24 cellular contexts compared by ENCODE assay signal in genomic region chr4:156956947-156957346, GRCh38. TPM values are rescaled to one million over a fixed set of nuclear protein-coding genes. Genes with fewer than 3 reads are reported as not detected.
DNase-seq lines count a peak whose midpoint lies in the region; ATAC-seq and TF ChIP-seq lines count a peak whose summit lies in the region.
"Had no signal": no experiment of that assay in that cellular context is flagged by ENCODE, and none has a peak within 500 bp of the region (broad histone marks: within the 10 kb centered on the region; RNA-seq: fewer than 3 reads in every experiment).

No MANE protein-coding gene starts in this region.

- no peaks in the 10 kb centered on the region for H3K9me2 ChIP-seq in PC-3 (replicated peaks; ENCODE audit: low read length)

- peaks cover 3% of the 10 kb centered on the region for H3K27me3 Mint-ChIP-seq in endothelial cell (ENCODE audit: unreplicated experiment)
- H3K27me3 Mint-ChIP-seq: activated CD4-positive, alpha-beta T cell treated with anti-CD3 and anti-CD28 coated beads, Interleukin-2, amount 10 ng/mL, durations not matched to agents 24 days and 14 days; stimulated activated naive CD8-positive, alpha-beta T cell treated with anti-CD3 and anti-CD28 coated beads, Interleukin-15, Interleukin-2, amounts not matched to agents 100 ng/mL and 50 ng/mL, for 24 hours had no signal

- H3K27ac Mint-ChIP-seq in endothelial cell (ENCODE audit: unreplicated experiment): peak overlapping the region; percentile 84
- H3K27ac Mint-ChIP-seq: activated CD4-positive, alpha-beta T cell treated with anti-CD3 and anti-CD28 coated beads, Interleukin-2, amount 10 ng/mL, durations not matched to agents 24 days and 14 days; endodermal cell; naive thymus-derived CD8-positive, alpha-beta T cell; stimulated activated naive CD8-positive, alpha-beta T cell treated with anti-CD3 and anti-CD28 coated beads, Interleukin-15, Interleukin-2, amounts not matched to agents 100 ng/mL and 50 ng/mL, for 24 hours had no signal

- H3K36me3 ChIP-seq in PC-3 (ENCODE audit: low read depth, low read length) (no peaks in the 10 kb centered on the region), stomach (no peaks in the 10 kb centered on the region), Peyer's patch (no peaks in the 10 kb centered on the region)
- H3K36me3 ChIP-seq: left ventricle myocardium inferior had no signal

- H3K9ac ChIP-seq in PC-3 (ENCODE audit: low read length): peak overlapping the region; percentile 21; the same call in 1 of the 2 replicates

- H4K20me1 ChIP-seq in PC-3 (ENCODE audit: low read length): no peaks in the 10 kb centered on the region

- H2AFZ ChIP-seq in PC-3 (ENCODE audit: low read length): no peak overlapping the region

- CTCF ChIA-PET in PC-3 (lab: Charles Lee): no interaction called here

- peak overlapping the region; percentile 92 for H3K4me2 ChIP-seq in PC-3 (ENCODE audit: low read length)

- DNase-seq in NOMO-1 (lab: John Stamatoyannopoulos, UW; ENCODE audit: unreplicated experiment in 2 of 2): peak; percentile 22 to 76
- DNase-seq in NOMO-1 treated with dmso at 0.1 percent for 144 hours (lab: John Stamatoyannopoulos, UW; ENCODE audit: unreplicated experiment): no peak
- no peak for DNase-seq in PC-3
- DNase-seq in endothelial cell (ENCODE audit: low spot score): no peak
- DNase-seq in stomach: no peak
- no peak for DNase-seq in DMS114 treated with DMSO at 0.1 percent for 48 hours (lab: John Stamatoyannopoulos, UW; ENCODE audit: unreplicated experiment)
- DNase-seq in Peyer's patch: no peak
- DNase-seq: activated CD4-positive, alpha-beta T cell treated with anti-CD3 and anti-CD28 coated beads, Interleukin-2, amount 10 ng/mL, durations not matched to agents 24 days and 14 days; activated T-cell treated with anti-CD3 and anti-CD28 coated beads, Interleukin-2, amount 50 U/mL, for 48 hours; cortex of kidney; endodermal cell; left ventricle myocardium inferior; naive thymus-derived CD8-positive, alpha-beta T cell; NCI-H1417; NCI-H2081 treated with DMSO at 0.1 percent for 48 hours; NCI-H748 treated with DMSO at 0.1 percent for 48 hours; OCI-M1; retina; SHP77 treated with DMSO at 0.1 percent for 48 hours; small intestine had no signal

- H3K9me3 ChIP-seq in PC-3 (ENCODE audit: low read length) (no peaks in the 10 kb centered on the region), stomach (no peaks in the 10 kb centered on the region), Peyer's patch (no peaks in the 10 kb centered on the region)
- H3K9me3 ChIP-seq: left ventricle myocardium inferior had no signal

- no TSS peak for BruUV-seq in PC-3 (replicated peaks; lab: Mats Ljungman, UMichigan)

- POLR2A ChIA-PET in PC-3 (lab: Charles Lee; ENCODE audit: unreplicated experiment): interaction anchor here (0.6 kb wide), 1 partner anchor 77 kb away, joined by 3 read pairs; no protein-coding TSS in a partner anchor

- 34 to 49% (median 42%) methylated on average over 5 of the region's 5 CpGs for WGBS in stomach, 5 donors

- H3K4me3 Mint-ChIP-seq in endothelial cell (ENCODE audit: unreplicated experiment): peak overlapping the region; percentile 6
- H3K4me3 Mint-ChIP-seq: activated CD4-positive, alpha-beta T cell treated with anti-CD3 and anti-CD28 coated beads, Interleukin-2, amount 10 ng/mL, durations not matched to agents 24 days and 14 days; endodermal cell; naive thymus-derived CD8-positive, alpha-beta T cell; stimulated activated naive CD8-positive, alpha-beta T cell treated with anti-CD3 and anti-CD28 coated beads, Interleukin-15, Interleukin-2, amounts not matched to agents 100 ng/mL and 50 ng/mL, for 24 hours had no signal

- H3K9me3 Mint-ChIP-seq in endothelial cell (ENCODE audit: unreplicated experiment): no peaks in the 10 kb centered on the region
- H3K9me3 Mint-ChIP-seq: activated CD4-positive, alpha-beta T cell treated with anti-CD3 and anti-CD28 coated beads, Interleukin-2, amount 10 ng/mL, durations not matched to agents 24 days and 14 days; endodermal cell had no signal

- H3F3A ChIP-seq in PC-3 (ENCODE audit: low read length, unreplicated experiment): no peaks in the 10 kb centered on the region

- H3K27me3 ChIP-seq in PC-3 (ENCODE audit: low read length) (no peaks in the 10 kb centered on the region), stomach (no peaks in the 10 kb centered on the region), Peyer's patch (no peaks in the 10 kb centered on the region)

- H3K4me3 ChIP-seq in PC-3 (ENCODE audit: low read length): peak overlapping the region; percentile 9; the same call in 1 of the 2 replicates
- no peak overlapping the region for H3K4me3 ChIP-seq in stomach
- no peak overlapping the region for H3K4me3 ChIP-seq in Peyer's patch
- H3K4me3 ChIP-seq: left ventricle myocardium inferior had no signal

- no peaks in the 10 kb centered on the region for H3K36me3 Mint-ChIP-seq in endothelial cell (ENCODE audit: low read depth, unreplicated experiment)
- H3K36me3 Mint-ChIP-seq: naive thymus-derived CD8-positive, alpha-beta T cell had no signal

- TF ChIP-seq CTCF in PC-3 (conservative IDR thresholded peaks at IDR 0.05; ENCODE audit: low read depth, low read length) (no peak), endothelial cell (IDR thresholded peaks at IDR 0.05; ENCODE audit: unreplicated experiment) (no peak), stomach (IDR thresholded peaks at IDR 0.05) (no peak), Peyer's patch (IDR thresholded peaks at IDR 0.05) (no peak)

- H3K4me1 ChIP-seq in PC-3 (ENCODE audit: insufficient read depth, low read length) (peaks cover 73% of the 10 kb centered on the region), stomach (peaks cover 18 to 83% (median 51%) of the 10 kb centered on the region in 4 donors), Peyer's patch (no peaks in the 10 kb centered on the region)

- no peak for ATAC-seq in PC-3
- ATAC-seq in GM18505 (IDR thresholded peaks at IDR 0.05; ENCODE audit: unreplicated experiment): no peak
- ATAC-seq: naive thymus-derived CD8-positive, alpha-beta T cell had no signal

- no peak for TF ChIP-seq EP300 in stomach (IDR thresholded peaks at IDR 0.05)

- peak overlapping the region; percentile 86 for H3K27ac ChIP-seq in PC-3 (ENCODE audit: low read length)
- peak overlapping the region in 3 of 5 donors; percentile 6 to 59 (median 19) for H3K27ac ChIP-seq in stomach
- no peak overlapping the region for H3K27ac ChIP-seq in Peyer's patch
- H3K27ac ChIP-seq: 22Rv1, C4-2B, left ventricle myocardium inferior had no signal

- H3K4me1 Mint-ChIP-seq in endothelial cell (ENCODE audit: unreplicated experiment): peaks cover 39% of the 10 kb centered on the region
- H3K4me1 Mint-ChIP-seq: activated CD4-positive, alpha-beta T cell treated with anti-CD3 and anti-CD28 coated beads, Interleukin-2, amount 10 ng/mL, durations not matched to agents 24 days and 14 days had no signal

- intact Hi-C loops in PC-3 (cut with micrococcal nuclease) (loop anchor here (5.0 kb wide), 2 partner anchors 165 to 180 kb away; no protein-coding TSS in a partner anchor), stomach (cut with DNase I; ENCODE audit: low total_unique reads) (no loop called here)

- H3K79me2 ChIP-seq in PC-3 (ENCODE audit: low read length): peaks cover 99% of the 10 kb centered on the region

- TF ChIP-seq POLR2A in stomach (IDR thresholded peaks at IDR 0.05) (no peak), GM18505 (IDR thresholded peaks at IDR 0.05; ENCODE audit: borderline replicate concordance, extremely low read depth, insufficient read depth, insufficient read length) (no peak), Peyer's patch (IDR thresholded peaks at IDR 0.05) (no peak)

RNA-seq across cellular contexts. Expression of gene PDGFC, which starts 14.7 kb away (rescaled TPM):
- total RNA-seq in PC-3 (2014; rRNA removed): 16.8 and 23.0 TPM in 2 replicates
- total RNA-seq in endothelial cell (ENCODE audit: unreplicated experiment): 22.0 TPM
- 10 to 100 TPM in 4 of 5 donors, 1 to 10 TPM in 1; 5.5 to 39.8 (median 14.7) TPM for total RNA-seq in stomach
- polyA plus RNA-seq in stomach: 10 to 100 TPM in 1 of 3 donors, 1 to 10 TPM in 2; 4.9 to 10.8 (median 5.1) TPM
- total RNA-seq in Peyer's patch: 10 to 100 TPM in 2 of 4 donors, 1 to 10 TPM in 2; 4.4 to 17.3 (median 11.5) TPM
- total RNA-seq: activated CD4-positive, alpha-beta T cell treated with anti-CD3 and anti-CD28 coated beads, Interleukin-2, amount 10 ng/mL, durations not matched to agents 24 days and 14 days; naive thymus-derived CD8-positive, alpha-beta T cell had no signal
- polyA plus RNA-seq: naive thymus-derived CD8-positive, alpha-beta T cell had no signal

Comparison
In these comparisons a context has a peak if more than half of its experiments do, and no peak if none do; other contexts are left out.
1. DNase-seq: peak in NOMO-1 (2 of 2); none in NOMO-1 treated with dmso at 0.1 percent for 144 hours (single experiment), PC-3 (single experiment), endothelial cell (single experiment), stomach (single experiment), DMS114 treated with DMSO at 0.1 percent for 48 hours (single experiment) and Peyer's patch (0 of 3).
2. H3K27ac ChIP-seq: peak in PC-3 (single experiment) and stomach (3 of 5); none in Peyer's patch (0 of 4).